In the genomic region with DNA sequence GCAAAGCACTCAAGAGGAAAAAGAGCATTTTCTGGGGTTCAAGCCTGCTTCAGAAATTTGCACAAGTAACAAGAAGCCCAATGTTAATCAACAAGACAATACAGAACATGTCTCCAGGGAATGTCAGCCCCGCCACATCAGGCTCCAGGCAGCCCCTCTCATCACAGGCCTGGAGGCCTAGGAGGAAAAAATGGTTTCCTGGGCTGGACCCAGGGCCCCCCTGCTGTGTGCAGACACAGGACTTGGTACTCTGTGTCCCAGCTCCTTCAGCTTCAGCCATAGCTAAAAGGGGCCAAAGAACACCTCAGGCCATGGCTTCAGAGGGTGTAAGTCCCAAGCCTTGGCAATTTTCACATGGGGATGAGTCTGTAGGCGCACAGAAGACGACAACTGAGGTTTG, we compare ENCODE assay signal across 37 cellular contexts.
"Had no signal": no experiment of that assay in that cellular context is flagged by ENCODE, and none has a peak within 500 bp of the region (broad histone marks: within the 10 kb centered on the region; RNA-seq: fewer than 3 reads in every experiment).

No MANE protein-coding gene starts in this region.

- H3K4me1 ChIP-seq: body of pancreas, breast epithelium had no signal

- H3K4me3 Mint-ChIP-seq: activated CD4-positive, alpha-beta memory T cell treated with anti-CD3 and anti-CD28 coated beads, Interleukin-2, amount 10 ng/mL, durations not matched to agents 7 days and 5 days; activated CD4-positive, alpha-beta T cell treated with anti-CD3 and anti-CD28 coated beads for 36 hours; activated CD4-positive, alpha-beta T cell treated with anti-CD3 and anti-CD28 coated beads, Interleukin-2, amount 10 ng/mL, durations not matched to agents 7 days and 5 days; activated CD8-positive, alpha-beta memory T cell treated with anti-CD3 and anti-CD28 coated beads, Interleukin-2, amount 10 ng/mL, durations not matched to agents 7 days and 5 days; activated CD8-positive, alpha-beta T cell treated with anti-CD3 and anti-CD28 coated beads, Interleukin-2, amount 10 ng/mL, durations not matched to agents 7 days and 5 days; activated naive CD4-positive, alpha-beta T cell treated with anti-CD3 and anti-CD28 coated beads, Interleukin-2, amount 10 ng/mL, durations not matched to agents 7 days and 5 days; activated naive CD4-positive, alpha-beta T cell treated with anti-CD3 and anti-CD28 coated beads, Interleukin-2, amount 50 U/mL, for 24 hours; activated naive CD8-positive, alpha-beta T cell; activated naive CD8-positive, alpha-beta T cell treated with anti-CD3 and anti-CD28 coated beads, Interleukin-2, amount 10 ng/mL, durations not matched to agents 7 days and 5 days; activated naive CD8-positive, alpha-beta T cell treated with anti-CD3 and anti-CD28 coated beads, Interleukin-2, amount 50 U/mL, for 24 hours; activated T-cell treated with anti-CD3 and anti-CD28 coated beads, Interleukin-2, amount 50 U/mL, for 24 hours; T-helper 1 cell treated with Interleukin-12 subunit alpha and Interleukin-12 subunit beta and Interleukin-4 antibody, amounts not matched to agents 30 μg/mL and 1 μg/mL, for 36 hours; T-helper 2 cell treated with Interferon-gamma antibody and Interleukin-4, amounts not matched to agents 5 μg/mL and 100 μg/mL, for 36 hours had no signal

- ATAC-seq: activated CD4-positive, alpha-beta T cell treated with anti-CD3 and anti-CD28 coated beads for 36 hours; activated CD4-positive, CD25-positive, alpha-beta regulatory T cell treated with anti-CD3 and anti-CD28 coated beads, Interleukin-2, amount 50 U/mL, for 24 hours; activated CD8-positive, alpha-beta memory T cell treated with anti-CD3 and anti-CD28 coated beads, Interleukin-2, amount 10 ng/mL, durations not matched to agents 7 days and 5 days; activated CD8-positive, alpha-beta T cell treated with anti-CD3 and anti-CD28 coated beads, Interleukin-2, amount 10 ng/mL, durations not matched to agents 7 days and 5 days; activated naive CD8-positive, alpha-beta T cell treated with anti-CD3 and anti-CD28 coated beads, Interleukin-2, amount 50 U/mL, for 24 hours; body of pancreas had no signal

- H3K36me3 Mint-ChIP-seq: activated CD8-positive, alpha-beta memory T cell treated with anti-CD3 and anti-CD28 coated beads, Interleukin-2, amount 10 ng/mL, durations not matched to agents 7 days and 5 days; activated naive CD4-positive, alpha-beta T cell treated with anti-CD3 and anti-CD28 coated beads, Interleukin-2, amount 50 U/mL, for 24 hours; activated naive CD8-positive, alpha-beta T cell; activated naive CD8-positive, alpha-beta T cell treated with anti-CD3 and anti-CD28 coated beads, Interleukin-2, amount 10 ng/mL, durations not matched to agents 7 days and 5 days had no signal

- H3K27ac ChIP-seq: body of pancreas, brain microvascular endothelial cell, breast epithelium, VCaP had no signal

- DNase-seq: activated CD4-positive, alpha-beta memory T cell treated with anti-CD3 and anti-CD28 coated beads, Interleukin-2, amount 10 ng/mL, durations not matched to agents 7 days and 5 days; activated CD4-positive, alpha-beta T cell treated with anti-CD3 and anti-CD28 coated beads for 1 hour; activated CD4-positive, alpha-beta T cell treated with anti-CD3 and anti-CD28 coated beads for 36 hours; activated CD4-positive, alpha-beta T cell treated with anti-CD3 and anti-CD28 coated beads for 48 hours; activated CD4-positive, alpha-beta T cell treated with anti-CD3 and anti-CD28 coated beads, Interleukin-2, amount 10 ng/mL, durations not matched to agents 7 days and 5 days; activated CD4-positive, alpha-beta T cell treated with anti-CD3 and anti-CD28 coated beads, Interleukin-2, amount 50 U/mL, for 48 hours; activated CD4-positive, CD25-positive, alpha-beta regulatory T cell; activated CD8-positive, alpha-beta memory T cell treated with anti-CD3 and anti-CD28 coated beads for 24 hours; activated CD8-positive, alpha-beta memory T cell treated with anti-CD3 and anti-CD28 coated beads, Interleukin-2, amount 10 ng/mL, durations not matched to agents 7 days and 5 days; activated CD8-positive, alpha-beta memory T cell treated with anti-CD3 and anti-CD28 coated beads, Interleukin-2, amount 50 U/mL, for 48 hours; activated CD8-positive, alpha-beta T cell treated with anti-CD3 and anti-CD28 coated beads, Interleukin-2, amount 10 ng/mL, durations not matched to agents 7 days and 5 days; activated effector memory CD4-positive, alpha-beta T cell treated with Interleukin-2 at 50 U/mL for 16 hours; activated gamma-delta T cell; activated naive CD4-positive, alpha-beta T cell treated with anti-CD3 and anti-CD28 coated beads, Interleukin-2, amount 10 ng/mL, durations not matched to agents 7 days and 5 days; activated naive CD4-positive, alpha-beta T cell treated with Interleukin-2 at 50 U/mL for 16 hours; activated naive CD8-positive, alpha-beta T cell treated with anti-CD3 and anti-CD28 coated beads, Interleukin-2, amount 10 ng/mL, durations not matched to agents 7 days and 5 days; activated naive CD8-positive, alpha-beta T cell treated with anti-CD3 and anti-CD28 coated beads, Interleukin-2, amount 50 U/mL, for 24 hours; activated T-cell treated with anti-CD3 and anti-CD28 coated beads, Interleukin-2, amount 50 U/mL, for 24 hours; activated T-cell treated with anti-CD3 and anti-CD28 coated beads, Interleukin-2, amount 50 U/mL, for 48 hours; amygdala; anterior cingulate cortex; body of pancreas; brain microvascular endothelial cell; central memory CD4-positive, alpha-beta T cell; T-helper 1 cell; T-helper 2 cell; T-helper 9 cell had no signal

- H3K36me3 ChIP-seq: brain microvascular endothelial cell, breast epithelium had no signal

- H3K4me1 Mint-ChIP-seq: activated CD4-positive, alpha-beta memory T cell treated with anti-CD3 and anti-CD28 coated beads, Interleukin-2, amount 10 ng/mL, durations not matched to agents 7 days and 5 days; activated CD4-positive, alpha-beta T cell treated with anti-CD3 and anti-CD28 coated beads for 36 hours; activated CD4-positive, alpha-beta T cell treated with anti-CD3 and anti-CD28 coated beads, Interleukin-2, amount 10 ng/mL, durations not matched to agents 7 days and 5 days; activated CD8-positive, alpha-beta memory T cell treated with anti-CD3 and anti-CD28 coated beads, Interleukin-2, amount 10 ng/mL, durations not matched to agents 7 days and 5 days; activated naive CD4-positive, alpha-beta T cell treated with anti-CD3 and anti-CD28 coated beads, Interleukin-2, amount 10 ng/mL, durations not matched to agents 7 days and 5 days; activated naive CD4-positive, alpha-beta T cell treated with anti-CD3 and anti-CD28 coated beads, Interleukin-2, amount 50 U/mL, for 24 hours; activated naive CD8-positive, alpha-beta T cell treated with anti-CD3 and anti-CD28 coated beads, Interleukin-2, amount 10 ng/mL, durations not matched to agents 7 days and 5 days; activated naive CD8-positive, alpha-beta T cell treated with anti-CD3 and anti-CD28 coated beads, Interleukin-2, amount 50 U/mL, for 24 hours had no signal

- H3K27me3 ChIP-seq: body of pancreas, brain microvascular endothelial cell, breast epithelium had no signal

- H3K4me3 ChIP-seq: body of pancreas, breast epithelium had no signal

- H3K27me3 Mint-ChIP-seq: activated CD4-positive, alpha-beta memory T cell treated with anti-CD3 and anti-CD28 coated beads, Interleukin-2, amount 10 ng/mL, durations not matched to agents 7 days and 5 days; activated CD4-positive, alpha-beta T cell treated with anti-CD3 and anti-CD28 coated beads for 36 hours; activated CD4-positive, alpha-beta T cell treated with anti-CD3 and anti-CD28 coated beads, Interleukin-2, amount 10 ng/mL, durations not matched to agents 7 days and 5 days; activated CD8-positive, alpha-beta memory T cell treated with anti-CD3 and anti-CD28 coated beads, Interleukin-2, amount 10 ng/mL, durations not matched to agents 7 days and 5 days; activated naive CD4-positive, alpha-beta T cell treated with anti-CD3 and anti-CD28 coated beads, Interleukin-2, amount 10 ng/mL, durations not matched to agents 7 days and 5 days; activated naive CD4-positive, alpha-beta T cell treated with anti-CD3 and anti-CD28 coated beads, Interleukin-2, amount 50 U/mL, for 24 hours; activated naive CD8-positive, alpha-beta T cell; activated naive CD8-positive, alpha-beta T cell treated with anti-CD3 and anti-CD28 coated beads, Interleukin-2, amount 10 ng/mL, durations not matched to agents 7 days and 5 days; activated naive CD8-positive, alpha-beta T cell treated with anti-CD3 and anti-CD28 coated beads, Interleukin-2, amount 50 U/mL, for 24 hours; activated T-cell treated with anti-CD3 and anti-CD28 coated beads, Interleukin-2, amount 50 U/mL, for 24 hours had no signal

- H3K27ac Mint-ChIP-seq: activated CD4-positive, alpha-beta memory T cell treated with anti-CD3 and anti-CD28 coated beads, Interleukin-2, amount 10 ng/mL, durations not matched to agents 7 days and 5 days; activated CD4-positive, alpha-beta T cell treated with anti-CD3 and anti-CD28 coated beads for 36 hours; activated CD4-positive, alpha-beta T cell treated with anti-CD3 and anti-CD28 coated beads, Interleukin-2, amount 10 ng/mL, durations not matched to agents 7 days and 5 days; activated CD8-positive, alpha-beta memory T cell treated with anti-CD3 and anti-CD28 coated beads, Interleukin-2, amount 10 ng/mL, durations not matched to agents 7 days and 5 days; activated CD8-positive, alpha-beta T cell treated with anti-CD3 and anti-CD28 coated beads, Interleukin-2, amount 10 ng/mL, durations not matched to agents 7 days and 5 days; activated naive CD4-positive, alpha-beta T cell treated with anti-CD3 and anti-CD28 coated beads, Interleukin-2, amount 10 ng/mL, durations not matched to agents 7 days and 5 days; activated naive CD4-positive, alpha-beta T cell treated with anti-CD3 and anti-CD28 coated beads, Interleukin-2, amount 50 U/mL, for 24 hours; activated naive CD8-positive, alpha-beta T cell; activated naive CD8-positive, alpha-beta T cell treated with anti-CD3 and anti-CD28 coated beads, Interleukin-2, amount 10 ng/mL, durations not matched to agents 7 days and 5 days; activated naive CD8-positive, alpha-beta T cell treated with anti-CD3 and anti-CD28 coated beads, Interleukin-2, amount 50 U/mL, for 24 hours; activated T-cell treated with anti-CD3 and anti-CD28 coated beads, Interleukin-2, amount 50 U/mL, for 24 hours; activated T-helper 2 cell treated with anti-CD3 and anti-CD28 coated beads, Interferon-gamma antibody, Interleukin-2, Interleukin-4, amounts not matched to agents 10 μg/mL and 5 μg/mL and 100 μg/mL, durations not matched to agents 14 hours and 24 hours and 36 hours; T-helper 1 cell treated with Interleukin-12 subunit alpha and Interleukin-12 subunit beta and Interleukin-4 antibody, amounts not matched to agents 30 μg/mL and 1 μg/mL, for 36 hours; T-helper 2 cell treated with Interferon-gamma antibody and Interleukin-4, amounts not matched to agents 5 μg/mL and 100 μg/mL, for 36 hours had no signal

- FAIRE-seq: astrocyte, TTC549 had no signal
